Comparison of ENCODE assay signal across 8 cellular contexts in the genomic region with DNA sequence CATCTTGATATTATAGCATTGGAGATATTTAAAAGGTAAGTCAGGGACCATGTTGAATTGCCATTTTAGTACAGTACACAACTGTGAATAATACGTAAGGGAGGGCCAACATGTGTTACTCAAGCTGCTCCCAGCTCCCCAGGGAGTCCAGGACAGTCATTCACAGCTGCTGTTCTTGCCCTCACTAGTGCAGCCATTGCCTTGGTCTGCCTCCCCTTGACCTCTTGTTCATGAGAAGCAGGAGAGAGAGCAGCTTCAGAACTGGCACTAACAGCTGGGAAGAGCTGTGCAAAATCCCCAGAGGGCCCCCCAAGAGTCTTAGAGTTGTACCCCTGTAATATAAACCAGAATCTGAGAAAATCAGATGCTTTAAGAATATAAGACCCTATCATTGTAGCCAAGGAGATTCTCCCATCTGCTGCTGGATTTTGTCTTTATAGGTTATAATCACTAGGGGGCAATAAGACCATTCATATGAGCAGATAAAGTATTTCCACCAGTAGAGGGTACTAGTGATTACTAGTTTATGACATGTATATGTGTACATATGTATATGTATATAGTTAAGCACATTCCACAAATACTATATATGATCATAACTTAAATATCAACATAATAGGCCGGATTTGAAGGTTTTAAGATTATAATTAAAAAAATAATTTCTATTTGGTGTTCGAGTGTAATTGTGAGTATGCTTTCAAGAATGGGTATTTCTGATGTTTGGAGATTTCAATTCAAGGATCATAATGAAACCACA. TPM values are rescaled to one million over a fixed set of nuclear protein-coding genes. Genes with fewer than 3 reads are reported as not detected.
A peak's percentile ranks its signal among the peaks of the same experiment; 100 is the strongest.
DNase-seq lines count a peak whose midpoint lies in the region; ATAC-seq, FAIRE-seq and TF ChIP-seq lines count a peak whose summit lies in the region.

No MANE protein-coding gene starts in this region.

- no peaks in the 10 kb centered on the region for H3K36me3 ChIP-seq in bronchial epithelial cell (ENCODE audit: control insufficient read depth, insufficient read depth, low read length)
- H3K36me3 ChIP-seq in upper lobe of left lung, result no peaks in the 10 kb centered on the region

- TF ChIP-seq CTCF in A549 (IDR thresholded peaks at IDR 0.05) (peak; percentile 90), GM12872 (IDR thresholded peaks at IDR 0.05; ENCODE audit: insufficient read depth, low read depth, low read length) (peak; percentile 61), bronchial epithelial cell (IDR thresholded peaks at IDR 0.05; ENCODE audit: insufficient read depth, low read length, severe bottlenecking) (peak; percentile 23), upper lobe of left lung (IDR thresholded peaks at IDR 0.05) (peak; percentile 39 to 76 (median 65))

- no peak overlapping the region for H3K4me2 ChIP-seq in A549

- H3K27me3 ChIP-seq in bronchial epithelial cell (ENCODE audit: control insufficient read depth, insufficient read depth, low read length) (no peaks in the 10 kb centered on the region), upper lobe of left lung (no peaks in the 10 kb centered on the region)

- H3K4me1 ChIP-seq in A549 (no peaks in the 10 kb centered on the region), upper lobe of left lung (peaks cover 0 to 12% (median 8%) of the 10 kb centered on the region in 4 donors)

- ATAC-seq in A549 (peak; percentile 64 to 89; a peak in 4 of 6 replicates), upper lobe of left lung (ENCODE audit: low FRiP score in 2 of 2) (peak; percentile 75 to 77)

- no peak for TF ChIP-seq POLR2A in A549 (IDR thresholded peaks at IDR 0.05; ENCODE audit: low read length)
- TF ChIP-seq POLR2A in upper lobe of left lung (IDR thresholded peaks at IDR 0.05), result no peak

- WGBS in A549 (ENCODE audit: missing lambda C conversion rate), result 17% methylated on average over 3 of the region's 3 CpGs
- WGBS in upper lobe of left lung, 2 donors, result 29 to 32% methylated on average over 3 of the region's 3 CpGs

- H3K4me3 ChIP-seq in A549 (no peak overlapping the region), bronchial epithelial cell (ENCODE audit: low read depth, low read length) (no peak overlapping the region), upper lobe of left lung (no peak overlapping the region)

- no peak for FAIRE-seq in A549 (lab: Jason Lieb, UNC)
- no peak for FAIRE-seq in bronchial epithelial cell (lab: Jason Lieb, UNC)

- H3K9me3 ChIP-seq in A549 (no peaks in the 10 kb centered on the region; the same call in 2 of the 3 replicates), upper lobe of left lung (no peaks in the 10 kb centered on the region)

- TF ChIP-seq EP300 in A549 (IDR thresholded peaks at IDR 0.05), result no peak
- TF ChIP-seq EP300 in upper lobe of left lung (IDR thresholded peaks at IDR 0.05), result no peak

- POLR2A ChIA-PET in A549 (lab: Yijun Ruan, JAX), result no interaction called here

- TF ChIP-seq RAD21 in A549 (conservative IDR thresholded peaks at IDR 0.05 in 1 of 2, IDR thresholded peaks at IDR 0.05 in 1 of 2), result peak; percentile 81 to 84

- H3K27ac ChIP-seq in A549 (no peak overlapping the region), upper lobe of left lung (no peak overlapping the region)

- peak; percentile 45 to 65 for DNase-seq in A549 (ENCODE audit: low read depth in 1 of 2, low spot score in 1 of 2)
- peak; percentile 54 for DNase-seq in HPDE6-E6E7 (ENCODE audit: extremely low spot score)
- peak; percentile 95 for DNase-seq in NCI-H82 treated with DMSO at 0.1 percent for 48 hours (lab: John Stamatoyannopoulos, UW; ENCODE audit: unreplicated experiment)
- DNase-seq in bronchial epithelial cell (ENCODE audit: low read depth), result peak; percentile 73
- peak; percentile 76 for DNase-seq in left kidney (ENCODE audit: low read depth, low spot score)
- DNase-seq in upper lobe of left lung, result no peak
- no peak for DNase-seq in activated CD4-positive, alpha-beta T cell treated with anti-CD3 and anti-CD28 coated beads for 4 hours

- CTCF ChIA-PET in A549 (lab: Yijun Ruan, JAX), result interaction anchor here (0.7 to 2.6 kb wide), 7 partner anchors 8 to 424 kb away, joined by 3 to 26 read pairs (median 3); no protein-coding TSS in a partner anchor

TF ChIP-seq in A549, 52 proteins besides CTCF, POLR2A, EP300 and RAD21:
- TF ChIP-seq ATOH8 (CRISPR knock-in tag; IDR thresholded peaks at IDR 0.05; ENCODE audit: low read depth) (no peak), CHD4 (IDR thresholded peaks at IDR 0.05; ENCODE audit: borderline replicate concordance) (no peak), SMC3 (IDR thresholded peaks at IDR 0.05) (peak; percentile 74), EHF (CRISPR knock-in tag; IDR thresholded peaks at IDR 0.05) (no peak)
TF ChIP-seq in A549: peak in this region for 1.

RNA-seq across cellular contexts. Expression of gene TCEANC2, which starts 16.6 kb away (rescaled TPM):
- polyA plus RNA-seq in A549 (2011; rRNA removed), result 3.4 and 3.5 TPM in 2 replicates
- 1.8 and 2.0 TPM in 2 replicates for polyA plus RNA-seq in A549 (2012; cell fraction: cytosol; rRNA removed)
- polyA plus RNA-seq in A549 (2012; cell fraction: nucleus; rRNA removed), result 1.4 and 1.7 TPM in 2 replicates
- 1.6 to 2.0 TPM (median 1.9 TPM) in 3 replicates for polyA plus RNA-seq in A549 (2017; fragmentation: RNase III; extraction: RNeasy Plus Mini Kit Qiagen cat#74134 plus additional on column Dnase treatment)
- 3.9 and 4.4 TPM in 2 replicates for polyA minus RNA-seq in A549 (2011; rRNA and poly(A)+ RNA removed)
- 2.4 and 3.6 TPM in 2 replicates for total RNA-seq in bronchial epithelial cell
- total RNA-seq in upper lobe of left lung, result 10 to 100 TPM in 1 of 6 donors, 1 to 10 TPM in 5; 2.0 to 11.5 (median 4.6) TPM

RNA-seq across cellular contexts. Expression of gene TMEM59, which starts 17.0 kb away (rescaled TPM):
- polyA plus RNA-seq in A549 (2011; rRNA removed), result 225 and 259 TPM in 2 replicates
- polyA plus RNA-seq in A549 (2012; cell fraction: cytosol; rRNA removed), result 57.4 and 59.1 TPM in 2 replicates
- polyA plus RNA-seq in A549 (2012; cell fraction: nucleus; rRNA removed), result 30.1 and 34.1 TPM in 2 replicates
- 97.2 to 120 TPM (median 114 TPM) in 3 replicates for polyA plus RNA-seq in A549 (2017; fragmentation: RNase III; extraction: RNeasy Plus Mini Kit Qiagen cat#74134 plus additional on column Dnase treatment)
- polyA minus RNA-seq in A549 (2011; rRNA and poly(A)+ RNA removed), result 52.4 and 57.8 TPM in 2 replicates
- total RNA-seq in bronchial epithelial cell, result 191 and 315 TPM in 2 replicates
- 100 to 1,000 TPM in 5 of 6 donors, 10 to 100 TPM in 1; 66.0 to 432 (median 263) TPM for total RNA-seq in upper lobe of left lung

RNA-seq across cellular contexts. Expression of gene LDLRAD1, which starts 52.0 kb away (rescaled TPM):
- polyA plus RNA-seq in A549 (2011; rRNA removed) (0.06 and 0.12 TPM in 2 replicates), A549 (2017; fragmentation: RNase III; extraction: RNeasy Plus Mini Kit Qiagen cat#74134 plus additional on column Dnase treatment) (not detected in 3 replicates)
- not detected in 2 replicates for polyA plus RNA-seq in A549 (2012; cell fraction: cytosol; rRNA removed)
- not detected in 2 replicates for polyA plus RNA-seq in A549 (2012; cell fraction: nucleus; rRNA removed)
- polyA minus RNA-seq in A549 (2011; rRNA and poly(A)+ RNA removed), result not detected in 2 replicates
- total RNA-seq in bronchial epithelial cell (0.26 and 0.90 TPM in 2 replicates), upper lobe of left lung (10 to 100 TPM in 2 of 6 donors, 1 to 10 TPM in 3, under 1 TPM in 1; 0.46 to 27.4 (median 7.9) TPM)

Comparison
In these comparisons a context has a peak if more than half of its experiments do, and no peak if none do; other contexts are left out.
1. DNase-seq: peak in A549 (2 of 2), HPDE6-E6E7 (single experiment), NCI-H82 treated with DMSO at 0.1 percent for 48 hours (single experiment), bronchial epithelial cell (single experiment) and left kidney (single experiment); none in upper lobe of left lung (0 of 2) and activated CD4-positive, alpha-beta T cell treated with anti-CD3 and anti-CD28 coated beads for 4 hours (0 of 2).
2. CTCF ChIP-seq: peak in every context shown above with its lines; median percentile 90 in A549; 65 in upper lobe of left lung; 61 in GM12872; 23 in bronchial epithelial cell.